1 cellular context compared by ENCODE assay signal in genomic region chr2:235005023-235005422, GRCh38.
A peak's percentile ranks its signal among the peaks of the same experiment; 100 is the strongest.
TF ChIP-seq lines count a peak whose summit lies in the region.

No MANE protein-coding gene starts in this region.

TF ChIP-seq in HepG2, 621 proteins besides CTCF, POLR2A, EP300 and RAD21:
- TF ChIP-seq FOXO1 (CRISPR knock-in tag; IDR thresholded peaks at IDR 0.05): no peak
- no peak for TF ChIP-seq ZNF576 (CRISPR knock-in tag; IDR thresholded peaks at IDR 0.05)
- no peak for TF ChIP-seq FOXA1 (IDR thresholded peaks at IDR 0.05)
- no peak for TF ChIP-seq FOXA1 (CRISPR knock-in tag; IDR thresholded peaks at IDR 0.05)
- 0 out of 2 replicates have a peak, but pooled peaks have one; percentile 37 for TF ChIP-seq KLF13 (CRISPR knock-in tag; IDR thresholded peaks at IDR 0.05)
- peak; percentile 13 for TF ChIP-seq DBP (CRISPR knock-in tag; IDR thresholded peaks at IDR 0.05; ENCODE audit: not compliant biosample characterization)
- TF ChIP-seq ARHGAP35 (CRISPR knock-in tag; IDR thresholded peaks at IDR 0.05; ENCODE audit: borderline replicate concordance): no peak
- peak; percentile 33; the same call in 1 of the 2 replicates for TF ChIP-seq AKAP8 (CRISPR knock-in tag; IDR thresholded peaks at IDR 0.05)
- TF ChIP-seq SYNCRIP (IDR thresholded peaks at IDR 0.05; ENCODE audit: insufficient read depth, low read depth, low read length): no peak
- TF ChIP-seq HES4 (CRISPR knock-in tag; IDR thresholded peaks at IDR 0.05; ENCODE audit: borderline replicate concordance): peak; percentile 11; the same call in 1 of the 2 replicates
- no peak for TF ChIP-seq TFAP4 (IDR thresholded peaks at IDR 0.05; ENCODE audit: borderline replicate concordance, low read depth)
- TF ChIP-seq AFF4 (CRISPR knock-in tag; IDR thresholded peaks at IDR 0.05): 0 out of 2 replicates have a peak, but pooled peaks have one; percentile 11
- no peak for TF ChIP-seq ARNT (IDR thresholded peaks at IDR 0.05)
- no peak for TF ChIP-seq ZNF670 (CRISPR knock-in tag; IDR thresholded peaks at IDR 0.05; ENCODE audit: borderline replicate concordance)
- TF ChIP-seq ZNF276 (CRISPR knock-in tag; IDR thresholded peaks at IDR 0.05; ENCODE audit: low read depth): no peak
- TF ChIP-seq ELF4 (CRISPR knock-in tag; IDR thresholded peaks at IDR 0.05; ENCODE audit: borderline replicate concordance): 0 out of 2 replicates have a peak, but pooled peaks have one; percentile 12
- TF ChIP-seq KLF6 (CRISPR knock-in tag; IDR thresholded peaks at IDR 0.05): no peak
